ENCODE assay signal across 21 cellular contexts in genomic region chr6:110953633-110954303, GRCh38.
"Had no signal": no experiment of that assay in that cellular context is flagged by ENCODE, and none has a peak within 500 bp of the region (broad histone marks: within the 10 kb centered on the region; RNA-seq: fewer than 3 reads in every experiment).

No MANE protein-coding gene starts in this region.

- ATAC-seq: heart left ventricle, left colon, natural killer cell, right cardiac atrium had no signal

- H3K4me3 ChIP-seq: colonic mucosa, heart left ventricle, neural progenitor cell, ovary, stomach, thoracic aorta, transverse colon had no signal

- H3K27ac Mint-ChIP-seq: endodermal cell, mesothelial cell of epicardium, natural killer cell, neural progenitor cell had no signal

- FAIRE-seq: endothelial cell of umbilical vein, frontal cortex, small intestine had no signal

- DNase-seq: colonic mucosa; dermis blood vessel endothelial cell; endodermal cell; heart left ventricle; hippocampal formation; left colon; natural killer cell; nucleus accumbens; ovary; right cardiac atrium; small intestine; stimulated activated CD4-positive, alpha-beta T cell treated with anti-CD3 and anti-CD28 coated beads, Interleukin-12 subunit alpha, Interleukin-12 subunit beta, amount 100 ng/mL, for 4 hours; stimulated activated naive CD4-positive, alpha-beta T cell; stomach; substantia nigra; transverse colon had no signal

- H3K9me3 Mint-ChIP-seq: endodermal cell, mesothelial cell of epicardium, natural killer cell, neural progenitor cell had no signal

- H3K4me1 ChIP-seq: colonic mucosa had no signal

- H2AFZ ChIP-seq: neural progenitor cell had no signal

- H3K9me3 ChIP-seq: colonic mucosa, heart left ventricle, ovary, stomach, thoracic aorta, transverse colon had no signal

- H3K4me2 ChIP-seq: neural progenitor cell had no signal

- H3K4me3 Mint-ChIP-seq: endodermal cell, mesothelial cell of epicardium, natural killer cell, neural progenitor cell had no signal

- H3K36me3 ChIP-seq: colonic mucosa, heart left ventricle, neural progenitor cell, ovary, stomach, thoracic aorta, transverse colon had no signal

- H3K27me3 ChIP-seq: colonic mucosa, heart left ventricle, neural progenitor cell, ovary, stomach, transverse colon had no signal

- H3K36me3 Mint-ChIP-seq: mesothelial cell of epicardium, natural killer cell, neural progenitor cell had no signal

- H3K9ac ChIP-seq: neural progenitor cell had no signal

- H3K27ac ChIP-seq: colonic mucosa, heart left ventricle, neural progenitor cell, ovary, stomach, thoracic aorta, transverse colon had no signal
